ENCODE assay signal across 8 cellular contexts in the genomic region with DNA sequence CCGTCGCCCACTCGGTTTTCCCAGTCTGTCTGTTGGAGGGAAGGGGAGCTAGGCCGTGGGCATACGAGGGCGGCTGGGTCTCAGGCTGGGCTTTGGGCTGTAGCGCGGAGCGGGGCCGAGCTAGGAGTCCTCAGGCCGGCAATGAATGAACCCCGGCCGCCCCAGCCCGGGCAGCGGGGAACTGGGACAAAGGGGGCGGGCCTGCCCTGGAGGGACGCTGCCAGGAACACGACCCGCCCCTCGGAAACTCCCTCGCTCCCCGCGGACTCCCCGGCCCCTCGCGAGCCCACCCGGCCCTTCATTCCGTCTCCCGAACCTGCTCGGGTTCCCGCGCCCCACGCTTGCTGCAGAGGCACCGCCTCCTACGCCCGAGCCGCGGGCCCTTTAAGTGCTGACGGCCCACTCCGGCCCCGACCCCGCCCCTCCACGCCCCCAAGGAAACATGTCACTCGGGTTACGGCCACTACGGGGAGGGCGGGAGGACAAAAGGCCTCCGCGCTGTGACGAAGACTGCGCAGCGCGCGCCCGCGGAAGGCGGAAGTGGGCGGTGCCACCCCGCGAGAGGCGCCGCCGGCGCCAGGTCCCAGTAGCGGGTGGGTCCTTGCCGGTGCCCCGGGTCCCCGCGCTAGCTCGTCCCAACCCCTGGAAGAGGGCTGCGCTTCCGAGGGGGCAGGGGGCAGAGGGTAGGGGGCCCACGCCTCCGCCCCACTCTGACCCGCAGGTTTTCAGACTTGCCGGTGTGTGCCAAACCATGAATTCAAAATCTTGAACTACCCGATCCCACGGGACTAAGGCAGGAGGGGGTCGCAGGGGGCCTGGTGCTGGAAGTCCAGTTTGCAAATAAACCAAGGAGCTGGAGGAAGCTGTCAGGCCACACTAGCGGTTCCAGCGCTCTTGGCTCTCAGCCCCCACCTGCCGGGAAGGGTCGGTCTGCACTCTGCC. TPM values are rescaled to one million over a fixed set of nuclear protein-coding genes. Genes with fewer than 3 reads are reported as not detected.
A peak's percentile ranks its signal among the peaks of the same experiment; 100 is the strongest.
DNase-seq lines count a peak whose midpoint lies in the region; ATAC-seq and TF ChIP-seq lines count a peak whose summit lies in the region.

TSS of gene GALE (minus strand) at position 359 of the 942 bp plus-strand sequence. CDS start 1,747 bp downstream, outside the sequence.

- peak; percentile 74 for ATAC-seq in GM19455 (IDR thresholded peaks at IDR 0.05; ENCODE audit: unreplicated experiment)

- peaks cover 0 to 3% (median 3%) of the 10 kb centered on the region in 3 donors for H3K27me3 Mint-ChIP-seq in CD14-positive monocyte (ENCODE audit: low read depth in 3 of 3)

- no peak for TF ChIP-seq CTCF in CD14-positive monocyte (IDR thresholded peaks at IDR 0.05)

- peak within 1 kb of the TSS; percentile 89 to 95 for H3K4me3 Mint-ChIP-seq in CD14-positive monocyte

- no peaks in the 10 kb centered on the region for H3K9me3 Mint-ChIP-seq in CD14-positive monocyte

- peaks cover 48% of the 10 kb centered on the region for H3K4me1 Mint-ChIP-seq in CD14-positive monocyte

- peak within 1 kb of the TSS; percentile 91 to 97 (median 93) for H3K27ac Mint-ChIP-seq in CD14-positive monocyte

- H3K36me3 Mint-ChIP-seq in CD14-positive monocyte: peaks cover 43 to 59% of the 10 kb centered on the region in 2 donors

- peak; percentile 96 for DNase-seq in CD14-positive monocyte (ENCODE audit: low spot score)
- peak; percentile 71 for DNase-seq in HS-5 (ENCODE audit: low read depth)
- peak; percentile 67 for DNase-seq in NK-92 (lab: John Stamatoyannopoulos, UW; ENCODE audit: unreplicated experiment)
- DNase-seq in activated CD8-positive, alpha-beta memory T cell treated with anti-CD3 and anti-CD28 coated beads for 24 hours: peak; percentile 99
- DNase-seq in effector CD4-positive, alpha-beta T cell: peak; percentile 94
- peak; percentile 95 for DNase-seq in medulla oblongata (ENCODE audit: extremely low spot score)
- peak; percentile 94 to 98 (median 94) for DNase-seq in stimulated activated CD4-positive, alpha-beta T cell treated with anti-CD3 and anti-CD28 coated beads, TNF-alpha, amount 100 ng/mL, for 48 hours (ENCODE audit: low read depth in 3 of 3)

- intact Hi-C loops in CD14-positive monocyte (cut with micrococcal nuclease): loop anchor here (2.0 to 10.0 kb wide), 2 partner anchors 22 to 114 kb away; partner anchors contain the start of genes CNR2 (in 1 of the 2) and PITHD1 (in 1 of the 2)

RNA-seq across cellular contexts. Expression of gene GALE, which starts in this region (rescaled TPM):
- polyA plus RNA-seq in CD14-positive monocyte: 10 to 100 TPM; 17.6 to 18.0 TPM

Comparison
In these comparisons a context has a peak if more than half of its experiments do, and no peak if none do; other contexts are left out.
1. Peak in every context shown above with its lines: DNase-seq and ATAC-seq.